Comparison of ENCODE assay signal across 8 cellular contexts in genomic region chr12:8894986-8895385, GRCh38.
"Had no signal": no experiment of that assay in that cellular context is flagged by ENCODE, and none has a peak within 500 bp of the region (broad histone marks: within the 10 kb centered on the region; RNA-seq: fewer than 3 reads in every experiment).

No MANE protein-coding gene starts in this region.

- ATAC-seq: HCT116 had no signal

- H3K9ac ChIP-seq: GM23248 had no signal

- H3K27ac ChIP-seq: GM23248 had no signal

- H3K4me3 Mint-ChIP-seq: HFFc6 had no signal

- DNase-seq: GM23248, GOT3, H7, HFFc6, IMR-90 had no signal

- H3K36me3 ChIP-seq: HAP-1 had no signal

- H3K4me3 ChIP-seq: GM23248, HAP-1 had no signal

- H2AFZ ChIP-seq: GM23248 had no signal

- H3K27ac Mint-ChIP-seq: HFFc6 had no signal

- FAIRE-seq: HTR-8/SVneo had no signal

- H3K9me3 Mint-ChIP-seq: HFFc6 had no signal

- H3K4me1 ChIP-seq: HAP-1 had no signal

- H3K9me3 ChIP-seq: HAP-1 had no signal
